Comparison of ENCODE assay signal across 1 cellular context in genomic region chr6:28334272-28335039, GRCh38.
TF ChIP-seq lines count a peak whose summit lies in the region.

No MANE protein-coding gene starts in this region.

TF ChIP-seq in K562, 482 proteins besides CTCF, POLR2A, EP300 and RAD21 (continued from another document and continues in another):
- TF ChIP-seq NKRF (IDR thresholded peaks at IDR 0.05; ENCODE audit: borderline replicate concordance) (peak; percentile 53; the same call in 1 of the 2 replicates), ZFP36 (IDR thresholded peaks at IDR 0.05; ENCODE audit: low read depth, low read length, partially characterized antibody) (no peak), KLF1 (tag; IDR thresholded peaks at IDR 0.05) (no peak), POLR2AphosphoS2 (IDR thresholded peaks at IDR 0.05; ENCODE audit: low read length) (no peak), HMGN3 (IDR thresholded peaks at IDR 0.05; ENCODE audit: borderline replicate concordance, extremely low read depth, insufficient read length, low read depth, low read length) (no peak), NEUROD1 (IDR thresholded peaks at IDR 0.05; ENCODE audit: borderline replicate concordance, low read depth, low read length, partially characterized antibody) (no peak), MAFF (IDR thresholded peaks at IDR 0.05; ENCODE audit: low read length) (peak; percentile 75), BACH1 (tag; IDR thresholded peaks at IDR 0.05) (no peak), E4F1 (CRISPR knock-in tag; IDR thresholded peaks at IDR 0.05; ENCODE audit: borderline replicate concordance) (no peak), NFYB (IDR thresholded peaks at IDR 0.05; ENCODE audit: extremely low read depth, insufficient read length) (no peak), FOXM1 (IDR thresholded peaks at IDR 0.05; ENCODE audit: low read depth) (no peak), FOXM1 (CRISPR knock-in tag; IDR thresholded peaks at IDR 0.05; ENCODE audit: low read depth) (no peak), ZZZ3 (IDR thresholded peaks at IDR 0.05) (no peak), MAFG (tag; conservative IDR thresholded peaks at IDR 0.05) (peak; percentile 83), MIER1 (IDR thresholded peaks at IDR 0.05; ENCODE audit: low read depth) (no peak), ZNF174 (CRISPR knock-in tag; IDR thresholded peaks at IDR 0.05) (no peak), ZNF253 (CRISPR knock-in tag; conservative IDR thresholded peaks at IDR 0.05) (no peak), KDM2B (CRISPR knock-in tag; IDR thresholded peaks at IDR 0.05) (no peak), ZBTB33 (CRISPR knock-in tag; IDR thresholded peaks at IDR 0.05) (no peak), ZBTB1 (CRISPR knock-in tag; IDR thresholded peaks at IDR 0.05; ENCODE audit: borderline replicate concordance, low read depth) (no peak), SMARCA4 (IDR thresholded peaks at IDR 0.05) (no peak), RREB1 (CRISPR knock-in tag; IDR thresholded peaks at IDR 0.05) (no peak), DNMT1 (IDR thresholded peaks at IDR 0.05) (no peak), ZNF639 (CRISPR knock-in tag; conservative IDR thresholded peaks at IDR 0.05 in 1 of 2, IDR thresholded peaks at IDR 0.05 in 1 of 2) (no peak), ESRRA (IDR thresholded peaks at IDR 0.05; ENCODE audit: borderline replicate concordance, low read depth) (no peak), YBX1 (IDR thresholded peaks at IDR 0.05) (no peak), ZNF395 (CRISPR knock-in tag; IDR thresholded peaks at IDR 0.05) (no peak; the same call in 1 of the 2 replicates), EHMT2 (IDR thresholded peaks at IDR 0.05) (0 out of 2 replicates have a peak, but pooled peaks have one; percentile 13), ZNF282 (CRISPR knock-in tag; IDR thresholded peaks at IDR 0.05) (no peak), CBX5 (IDR thresholded peaks at IDR 0.05; ENCODE audit: borderline replicate concordance, low read depth) (no peak), NR2C2 (CRISPR knock-in tag; IDR thresholded peaks at IDR 0.05) (no peak), NR2C2 (tag; IDR thresholded peaks at IDR 0.05) (no peak), PYGO2 (tag; IDR thresholded peaks at IDR 0.05) (no peak), SMC3 (conservative IDR thresholded peaks at IDR 0.05; ENCODE audit: insufficient read depth, low read depth, low read length) (no peak), GATAD2B (IDR thresholded peaks at IDR 0.05; ENCODE audit: borderline replicate concordance) (no peak), KDM1A (IDR thresholded peaks at IDR 0.05) (no peak)
- TF ChIP-seq, protein P1, sequence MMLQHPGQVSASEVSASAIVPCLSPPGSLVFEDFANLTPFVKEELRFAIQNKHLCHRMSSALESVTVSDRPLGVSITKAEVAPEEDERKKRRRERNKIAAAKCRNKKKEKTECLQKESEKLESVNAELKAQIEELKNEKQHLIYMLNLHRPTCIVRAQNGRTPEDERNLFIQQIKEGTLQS (IDR thresholded peaks at IDR 0.05), result no peak
- TF ChIP-seq, protein P1 (CRISPR knock-in tag; conservative IDR thresholded peaks at IDR 0.05), result no peak
- TF ChIP-seq, protein P2, sequence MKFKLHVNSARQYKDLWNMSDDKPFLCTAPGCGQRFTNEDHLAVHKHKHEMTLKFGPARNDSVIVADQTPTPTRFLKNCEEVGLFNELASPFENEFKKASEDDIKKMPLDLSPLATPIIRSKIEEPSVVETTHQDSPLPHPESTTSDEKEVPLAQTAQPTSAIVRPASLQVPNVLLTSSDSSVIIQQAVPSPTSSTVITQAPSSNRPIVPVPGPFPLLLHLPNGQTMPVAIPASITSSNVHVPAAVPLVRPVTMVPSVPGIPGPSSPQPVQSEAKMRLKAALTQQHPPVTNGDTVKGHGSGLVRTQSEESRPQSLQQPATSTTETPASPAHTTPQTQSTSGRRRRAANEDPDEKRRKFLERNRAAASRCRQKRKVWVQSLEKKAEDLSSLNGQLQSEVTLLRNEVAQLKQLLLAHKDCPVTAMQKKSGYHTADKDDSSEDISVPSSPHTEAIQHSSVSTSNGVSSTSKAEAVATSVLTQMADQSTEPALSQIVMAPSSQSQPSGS (CRISPR knock-in tag; IDR thresholded peaks at IDR 0.05), result no peak
- TF ChIP-seq, protein P3, sequence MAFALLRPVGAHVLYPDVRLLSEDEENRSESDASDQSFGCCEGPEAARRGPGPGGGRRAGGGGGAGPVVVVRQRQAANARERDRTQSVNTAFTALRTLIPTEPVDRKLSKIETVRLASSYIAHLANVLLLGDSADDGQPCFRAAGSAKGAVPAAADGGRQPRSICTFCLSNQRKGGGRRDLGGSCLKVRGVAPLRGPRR (CRISPR knock-in tag; IDR thresholded peaks at IDR 0.05), result no peak
- TF ChIP-seq, protein P4, sequence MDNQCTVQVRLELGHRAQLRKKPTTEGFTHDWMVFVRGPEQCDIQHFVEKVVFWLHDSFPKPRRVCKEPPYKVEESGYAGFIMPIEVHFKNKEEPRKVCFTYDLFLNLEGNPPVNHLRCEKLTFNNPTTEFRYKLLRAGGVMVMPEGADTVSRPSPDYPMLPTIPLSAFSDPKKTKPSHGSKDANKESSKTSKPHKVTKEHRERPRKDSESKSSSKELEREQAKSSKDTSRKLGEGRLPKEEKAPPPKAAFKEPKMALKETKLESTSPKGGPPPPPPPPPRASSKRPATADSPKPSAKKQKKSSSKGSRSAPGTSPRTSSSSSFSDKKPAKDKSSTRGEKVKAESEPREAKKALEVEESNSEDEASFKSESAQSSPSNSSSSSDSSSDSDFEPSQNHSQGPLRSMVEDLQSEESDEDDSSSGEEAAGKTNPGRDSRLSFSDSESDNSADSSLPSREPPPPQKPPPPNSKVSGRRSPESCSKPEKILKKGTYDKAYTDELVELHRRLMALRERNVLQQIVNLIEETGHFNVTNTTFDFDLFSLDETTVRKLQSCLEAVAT (IDR thresholded peaks at IDR 0.05), result 0 out of 4 replicates have a peak, but pooled peaks of 1 of the 2 experiments have one; percentile 13
- TF ChIP-seq, protein P5, sequence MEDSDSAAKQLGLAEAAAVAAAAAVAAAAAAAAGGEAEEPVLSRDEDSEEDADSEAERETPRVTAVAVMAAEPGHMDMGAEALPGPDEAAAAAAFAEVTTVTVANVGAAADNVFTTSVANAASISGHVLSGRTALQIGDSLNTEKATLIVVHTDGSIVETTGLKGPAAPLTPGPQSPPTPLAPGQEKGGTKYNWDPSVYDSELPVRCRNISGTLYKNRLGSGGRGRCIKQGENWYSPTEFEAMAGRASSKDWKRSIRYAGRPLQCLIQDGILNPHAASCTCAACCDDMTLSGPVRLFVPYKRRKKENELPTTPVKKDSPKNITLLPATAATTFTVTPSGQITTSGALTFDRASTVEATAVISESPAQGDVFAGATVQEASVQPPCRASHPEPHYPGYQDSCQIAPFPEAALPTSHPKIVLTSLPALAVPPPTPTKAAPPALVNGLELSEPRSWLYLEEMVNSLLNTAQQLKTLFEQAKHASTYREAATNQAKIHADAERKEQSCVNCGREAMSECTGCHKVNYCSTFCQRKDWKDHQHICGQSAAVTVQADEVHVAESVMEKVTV (CRISPR knock-in tag; IDR thresholded peaks at IDR 0.05), result no peak
